23 cellular contexts compared by ENCODE assay signal in genomic region chr2:57465067-57465466, GRCh38.
"Had no signal": no experiment of that assay in that cellular context is flagged by ENCODE, and none has a peak within 500 bp of the region (broad histone marks: within the 10 kb centered on the region; RNA-seq: fewer than 3 reads in every experiment).

No MANE protein-coding gene starts in this region.

- H3K4me1 Mint-ChIP-seq: activated B cell treated with CpG ODN at 0.5 μM for 24 hours; activated CD4-positive, alpha-beta T cell treated with anti-CD3 and anti-CD28 coated beads, Interleukin-2, amount 10 ng/mL, durations not matched to agents 24 days and 14 days; activated CD8-positive, alpha-beta memory T cell treated with anti-CD3 and anti-CD28 coated beads, Interleukin-2, amount 10 ng/mL, durations not matched to agents 7 days and 5 days; activated naive CD4-positive, alpha-beta T cell treated with anti-CD3 and anti-CD28 coated beads, Interleukin-2, amount 50 U/mL, for 24 hours; T-cell had no signal

- H3K27ac ChIP-seq: breast epithelium, KMS-11 had no signal

- H3K9me3 Mint-ChIP-seq: activated B cell treated with CpG ODN at 0.5 μM for 24 hours; activated CD4-positive, alpha-beta T cell treated with anti-CD3 and anti-CD28 coated beads, Interleukin-2, amount 10 ng/mL, durations not matched to agents 24 days and 14 days; activated T-helper 1 cell treated with anti-CD3 and anti-CD28 coated beads, Interleukin-12 subunit alpha, Interleukin-12 subunit beta, Interleukin-2, Interleukin-4 antibody, amounts not matched to agents 30 ng/mL and 10 ng/mL and 1 ng/mL, durations not matched to agents 14 hours and 24 hours and 36 hours had no signal

- H3K4me3 ChIP-seq: breast epithelium had no signal

- H3K4me2 ChIP-seq: KMS-11 had no signal

- H3K27ac Mint-ChIP-seq: activated B cell treated with CpG ODN at 0.5 μM for 24 hours; activated CD4-positive, alpha-beta T cell treated with anti-CD3 and anti-CD28 coated beads, Interleukin-2, amount 10 ng/mL, durations not matched to agents 24 days and 14 days; activated CD8-positive, alpha-beta memory T cell treated with anti-CD3 and anti-CD28 coated beads, Interleukin-2, amount 10 ng/mL, durations not matched to agents 7 days and 5 days; activated naive CD4-positive, alpha-beta T cell treated with anti-CD3 and anti-CD28 coated beads, Interleukin-2, amount 50 U/mL, for 24 hours; activated T-cell treated with anti-CD3 and anti-CD28 coated beads, Interleukin-2, amount 50 U/mL, for 24 hours; activated T-helper 1 cell treated with anti-CD3 and anti-CD28 coated beads, Interleukin-12 subunit alpha, Interleukin-12 subunit beta, Interleukin-2, Interleukin-4 antibody, amounts not matched to agents 30 ng/mL and 10 ng/mL and 1 ng/mL, durations not matched to agents 14 hours and 24 hours and 36 hours; T-cell had no signal

- ATAC-seq: activated CD8-positive, alpha-beta memory T cell treated with anti-CD3 and anti-CD28 coated beads, Interleukin-2, amount 10 ng/mL, durations not matched to agents 7 days and 5 days; T-cell had no signal

- H3K36me3 Mint-ChIP-seq: activated CD8-positive, alpha-beta memory T cell treated with anti-CD3 and anti-CD28 coated beads, Interleukin-2, amount 10 ng/mL, durations not matched to agents 7 days and 5 days; activated naive CD4-positive, alpha-beta T cell treated with anti-CD3 and anti-CD28 coated beads, Interleukin-2, amount 50 U/mL, for 24 hours; T-cell had no signal

- H3K4me1 ChIP-seq: breast epithelium had no signal

- H3K4me3 Mint-ChIP-seq: activated B cell treated with CpG ODN at 0.5 μM for 24 hours; activated CD4-positive, alpha-beta T cell treated with anti-CD3 and anti-CD28 coated beads, Interleukin-2, amount 10 ng/mL, durations not matched to agents 24 days and 14 days; activated CD8-positive, alpha-beta memory T cell treated with anti-CD3 and anti-CD28 coated beads, Interleukin-2, amount 10 ng/mL, durations not matched to agents 7 days and 5 days; activated naive CD4-positive, alpha-beta T cell treated with anti-CD3 and anti-CD28 coated beads, Interleukin-2, amount 50 U/mL, for 24 hours; activated T-cell treated with anti-CD3 and anti-CD28 coated beads, Interleukin-2, amount 50 U/mL, for 24 hours; activated T-helper 1 cell treated with anti-CD3 and anti-CD28 coated beads, Interleukin-12 subunit alpha, Interleukin-12 subunit beta, Interleukin-2, Interleukin-4 antibody, amounts not matched to agents 30 ng/mL and 10 ng/mL and 1 ng/mL, durations not matched to agents 14 hours and 24 hours and 36 hours; T-cell had no signal

- DNase-seq: activated B cell treated with CpG ODN at 0.5 μM for 24 hours; activated CD4-positive, alpha-beta T cell treated with anti-CD3 and anti-CD28 coated beads for 1 hour; activated CD4-positive, alpha-beta T cell treated with anti-CD3 and anti-CD28 coated beads, Interleukin-2, amount 10 ng/mL, durations not matched to agents 24 days and 14 days; activated CD4-positive, alpha-beta T cell treated with anti-CD3 and anti-CD28 coated beads, Interleukin-2, amount 50 U/mL, for 48 hours; activated CD8-positive, alpha-beta memory T cell treated with anti-CD3 and anti-CD28 coated beads, Interleukin-2, amount 10 ng/mL, durations not matched to agents 7 days and 5 days; activated effector memory CD4-positive, alpha-beta T cell treated with Interleukin-2 at 50 U/mL for 16 hours; activated naive CD4-positive, alpha-beta T cell; activated T-cell treated with anti-CD3 and anti-CD28 coated beads, Interleukin-2, amount 50 U/mL, for 24 hours; aorta; NCI-H146; NCI-H1930; NCI-H2171; NCI-H2227 treated with DMSO at 0.1 percent for 48 hours; NCI-H526; NCI-H774; SHP77 treated with DMSO at 0.1 percent for 48 hours; T-cell; T-helper 2 cell; T1000 had no signal

- H3K27me3 ChIP-seq: breast epithelium had no signal

- H3K36me3 ChIP-seq: breast epithelium had no signal

- H3K27me3 Mint-ChIP-seq: activated B cell treated with CpG ODN at 0.5 μM for 24 hours; activated CD4-positive, alpha-beta T cell treated with anti-CD3 and anti-CD28 coated beads, Interleukin-2, amount 10 ng/mL, durations not matched to agents 24 days and 14 days; activated CD8-positive, alpha-beta memory T cell treated with anti-CD3 and anti-CD28 coated beads, Interleukin-2, amount 10 ng/mL, durations not matched to agents 7 days and 5 days; activated naive CD4-positive, alpha-beta T cell treated with anti-CD3 and anti-CD28 coated beads, Interleukin-2, amount 50 U/mL, for 24 hours; activated T-cell treated with anti-CD3 and anti-CD28 coated beads, Interleukin-2, amount 50 U/mL, for 24 hours; T-cell had no signal

- H3K9ac ChIP-seq: KMS-11 had no signal
